8 cellular contexts compared by ENCODE assay signal in genomic region chr17:81517339-81518112, GRCh38. TPM values are rescaled to one million over a fixed set of nuclear protein-coding genes. Genes with fewer than 3 reads are reported as not detected.
DNase-seq lines count a peak whose midpoint lies in the region; ATAC-seq and TF ChIP-seq lines count a peak whose summit lies in the region.

No MANE protein-coding gene starts in this region.

- DNase-seq in GM10248 (ENCODE audit: extremely low spot score): peak; percentile 88
- DNase-seq in OCI-M1 (lab: John Stamatoyannopoulos, UW): peak; percentile 61
- DNase-seq in glutamatergic neuron: no peak
- DNase-seq in stimulated activated naive CD8-positive, alpha-beta T cell treated with anti-CD3 and anti-CD28 coated beads, Interleukin-15, amount 100 ng/mL, for 72 hours: no peak
- no peak for DNase-seq in activated CD4-positive, alpha-beta T cell treated with anti-CD3 and anti-CD28 coated beads for 48 hours

- POLR2A ChIA-PET in GM10248 (lab: Yijun Ruan, JAX): interaction anchor here (0.6 to 2.0 kb wide), 4 partner anchors 9 to 1371 kb away, joined by 3 to 8 read pairs (median 4); no protein-coding TSS in a partner anchor

- H3K4me3 Mint-ChIP-seq in glutamatergic neuron (ENCODE audit: unreplicated experiment): peak overlapping the region; percentile 63
- peak overlapping the region; percentile 4 to 50 for H3K4me3 Mint-ChIP-seq in stimulated activated naive CD8-positive, alpha-beta T cell treated with anti-CD3 and anti-CD28 coated beads, Interleukin-15, amount 100 ng/mL, for 72 hours

- H3K36me3 Mint-ChIP-seq in glutamatergic neuron (ENCODE audit: unreplicated experiment): no peaks in the 10 kb centered on the region

- peaks cover 13% of the 10 kb centered on the region for H3K4me1 Mint-ChIP-seq in glutamatergic neuron (ENCODE audit: low read depth, unreplicated experiment)
- H3K4me1 Mint-ChIP-seq in stimulated activated naive CD8-positive, alpha-beta T cell treated with anti-CD3 and anti-CD28 coated beads, Interleukin-15, amount 100 ng/mL, for 72 hours: peaks cover 47% of the 10 kb centered on the region

- H3K27ac Mint-ChIP-seq in glutamatergic neuron (ENCODE audit: unreplicated experiment): peak overlapping the region; percentile 57
- no peak overlapping the region for H3K27ac Mint-ChIP-seq in stimulated activated naive CD8-positive, alpha-beta T cell treated with anti-CD3 and anti-CD28 coated beads, Interleukin-15, amount 100 ng/mL, for 72 hours

- peaks cover 14% of the 10 kb centered on the region for H3K9me3 Mint-ChIP-seq in glutamatergic neuron (ENCODE audit: unreplicated experiment)
- H3K9me3 Mint-ChIP-seq in stimulated activated naive CD8-positive, alpha-beta T cell treated with anti-CD3 and anti-CD28 coated beads, Interleukin-15, amount 100 ng/mL, for 72 hours: no peaks in the 10 kb centered on the region

- peaks cover 13% of the 10 kb centered on the region for H3K27me3 Mint-ChIP-seq in glutamatergic neuron (ENCODE audit: unreplicated experiment)
- H3K27me3 Mint-ChIP-seq in stimulated activated naive CD8-positive, alpha-beta T cell treated with anti-CD3 and anti-CD28 coated beads, Interleukin-15, amount 100 ng/mL, for 72 hours: peaks cover 4% of the 10 kb centered on the region

- ATAC-seq in GM21737 (IDR thresholded peaks at IDR 0.05; ENCODE audit: unreplicated experiment) (peak; percentile 29), GM18907 (IDR thresholded peaks at IDR 0.05; ENCODE audit: unreplicated experiment) (no peak), HG03095 (IDR thresholded peaks at IDR 0.05; ENCODE audit: unreplicated experiment) (no peak)
- no peak for ATAC-seq in stimulated activated naive CD8-positive, alpha-beta T cell treated with anti-CD3 and anti-CD28 coated beads, Interleukin-15, amount 100 ng/mL, for 72 hours

- CTCF ChIA-PET in GM10248 (lab: Yijun Ruan, JAX): interaction anchor here (1.1 to 3.9 kb wide), 6 partner anchors 8 to 184 kb away, joined by 3 to 20 read pairs (median 6); partner anchors contain the start of gene FAAP100

- no peak for TF ChIP-seq CTCF in GM10248 (IDR thresholded peaks at IDR 0.05; ENCODE audit: control extremely low read depth, extremely low read depth, low read depth, missing control alignments)
- TF ChIP-seq CTCF in glutamatergic neuron (IDR thresholded peaks at IDR 0.05; ENCODE audit: partially characterized antibody, unreplicated experiment): no peak

RNA-seq across cellular contexts. Expression of gene ACTG1, which starts 4.9 kb away (rescaled TPM):
- 5,342 TPM for total RNA-seq in glutamatergic neuron (ENCODE audit: unreplicated experiment)

RNA-seq across cellular contexts. Expression of gene FSCN2, which starts 10.7 kb away (rescaled TPM):
- total RNA-seq in glutamatergic neuron (ENCODE audit: unreplicated experiment): 6.1 TPM

RNA-seq across cellular contexts. Expression of gene FAAP100, which starts 34.6 kb away (rescaled TPM):
- 56.5 TPM for total RNA-seq in glutamatergic neuron (ENCODE audit: unreplicated experiment)

Comparison
In these comparisons a context has a peak if more than half of its experiments do, and no peak if none do; other contexts are left out.
1. DNase-seq: peak in GM10248 (single experiment) and OCI-M1 (single experiment); none in glutamatergic neuron (single experiment), stimulated activated naive CD8-positive, alpha-beta T cell treated with anti-CD3 and anti-CD28 coated beads, Interleukin-15, amount 100 ng/mL, for 72 hours (0 of 2) and activated CD4-positive, alpha-beta T cell treated with anti-CD3 and anti-CD28 coated beads for 48 hours (single experiment).